Comparison of ENCODE assay signal across 28 cellular contexts in the genomic region with DNA sequence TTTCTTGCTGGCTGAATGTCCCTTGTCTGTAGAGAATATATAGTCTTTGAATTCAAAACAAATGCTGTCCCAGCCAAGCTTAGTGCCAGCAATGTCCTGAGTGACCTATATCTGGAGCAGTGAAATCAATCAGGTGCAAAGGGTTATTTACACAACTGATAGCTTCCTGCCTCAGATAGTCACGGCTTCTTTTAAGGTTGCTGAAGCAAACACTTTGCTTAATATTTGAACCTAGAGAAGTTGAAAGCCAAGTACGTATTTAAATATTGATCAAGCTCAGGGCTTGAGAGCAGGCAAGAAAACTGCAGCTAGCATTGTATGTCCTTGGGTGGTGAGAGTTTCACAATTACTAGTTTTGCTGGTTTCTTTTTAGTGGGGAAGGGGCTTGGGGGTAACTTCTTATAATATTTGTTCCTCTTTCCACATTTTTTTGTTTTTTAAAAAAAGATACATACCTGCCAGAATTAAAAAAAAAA. TPM values are rescaled to one million over a fixed set of nuclear protein-coding genes. Genes with fewer than 3 reads are reported as not detected.
DNase-seq lines count a peak whose midpoint lies in the region; FAIRE-seq and TF ChIP-seq lines count a peak whose summit lies in the region.
"Had no signal": no experiment of that assay in that cellular context is flagged by ENCODE, and none has a peak within 500 bp of the region (broad histone marks: within the 10 kb centered on the region; RNA-seq: fewer than 3 reads in every experiment).

No MANE protein-coding gene starts in this region.

- no peak overlapping the region for H3K4me3 ChIP-seq in small intestine (ENCODE audit: low read depth in 1 of 2, low read length in 2 of 2)
- H3K4me3 ChIP-seq: dorsolateral prefrontal cortex, SK-N-MC, smooth muscle cell, transverse colon had no signal

- no peaks in the 10 kb centered on the region for H3K36me3 ChIP-seq in small intestine (ENCODE audit: control insufficient read depth in 2 of 2, insufficient read depth in 2 of 2, low read length in 2 of 2)
- H3K36me3 ChIP-seq: transverse colon had no signal

- H3K27ac ChIP-seq in small intestine (ENCODE audit: low read depth in 1 of 2, low read length in 1 of 2), result no peak overlapping the region
- H3K27ac ChIP-seq: SK-N-MC, transverse colon had no signal

- H3K27me3 ChIP-seq in small intestine (ENCODE audit: control insufficient read depth in 2 of 2, insufficient read depth in 2 of 2, low read length in 2 of 2), result peaks cover 0 to 3% of the 10 kb centered on the region in 2 donors
- H3K27me3 ChIP-seq: BE2C, dorsolateral prefrontal cortex had no signal

- FAIRE-seq in islet of Langerhans (lab: Jason Lieb, UNC) (peak; percentile 98), small intestine (lab: Jason Lieb, UNC) (no peak)
- FAIRE-seq: astrocyte, GM19239 had no signal

- no peak for TF ChIP-seq CTCF in GM10248 (IDR thresholded peaks at IDR 0.05; ENCODE audit: control extremely low read depth, extremely low read depth, low read depth, missing control alignments)
- no peak for TF ChIP-seq CTCF in GM13977 (IDR thresholded peaks at IDR 0.05; ENCODE audit: extremely low read depth, insufficient read depth, missing control alignments)

- in situ Hi-C loops in GM13977 (cut with MboI; ENCODE audit: low pct_unique_long_range_greater_than_20kb, low sequenced_read_pairs, unreplicated experiment), result no loop called here

- POLR2A ChIA-PET in GM10248 (lab: Yijun Ruan, JAX), result no interaction called here

- H3K9me3 ChIP-seq in small intestine (ENCODE audit: control insufficient read depth, low read depth), result no peaks in the 10 kb centered on the region
- H3K9me3 ChIP-seq: BE2C, transverse colon had no signal

- CTCF ChIA-PET in GM10248 (lab: Yijun Ruan, JAX), result interaction anchor here (1.7 kb wide), 1 partner anchor 68 kb away, joined by 5 read pairs; no protein-coding TSS in a partner anchor

- peaks cover 0 to 5% of the 10 kb centered on the region in 2 donors for H3K4me1 ChIP-seq in small intestine (ENCODE audit: control insufficient read depth in 2 of 2, insufficient read depth in 1 of 2, low read depth in 1 of 2, low read length in 1 of 2)

- DNase-seq in NCI-H510A treated with DMSO at 0.1 percent for 48 hours (lab: John Stamatoyannopoulos, UW), result peak; percentile 15
- no peak for DNase-seq in NCI-H510A (lab: John Stamatoyannopoulos, UW)
- peak; percentile 0 for DNase-seq in NCI-H526 treated with DMSO at 0.1 percent for 48 hours (lab: John Stamatoyannopoulos, UW)
- peak; percentile 75 for DNase-seq in small intestine
- no peak for DNase-seq in NOMO-1 treated with dmso at 0.1 percent for 144 hours (lab: John Stamatoyannopoulos, UW; ENCODE audit: unreplicated experiment)
- DNase-seq in GM10248 (ENCODE audit: extremely low spot score), result no peak
- no peak for DNase-seq in GM13977 (ENCODE audit: low spot score)
- DNase-seq: activated CD4-positive, alpha-beta T cell treated with anti-CD3 and anti-CD28 coated beads, Interleukin-2, amount 10 ng/mL, durations not matched to agents 24 days and 14 days; activated gamma-delta T cell treated with Interleukin-2 at 50 U/mL for 16 hours; activated T-cell treated with anti-CD3 and anti-CD28 coated beads, Interleukin-2, amount 50 U/mL, for 4 hours; BE2C; CD8-positive, alpha-beta memory T cell; dorsolateral prefrontal cortex; H9; KBM-7; left ventricle myocardium superior; MM.1S; naive thymus-derived CD4-positive, alpha-beta T cell; NCI-H1436 treated with DMSO at 0.1 percent for 48 hours; NCI-H2171; retina; stimulated activated CD4-positive, alpha-beta T cell treated with anti-CD3 and anti-CD28 coated beads, Interleukin-1b, Interleukin-23, amount 100 ng/mL, for 48 hours; transverse colon had no signal

- 10 to 49% (median 25%) methylated on average over 2 of the region's 2 CpGs for WGBS in small intestine, 3 donors

RNA-seq across cellular contexts. Expression of a gene that starts 2.0 kb away (rescaled TPM):
- polyA plus RNA-seq in small intestine, result 1 to 10 TPM; 1.1 to 3.4 (median 2.0) TPM
- polyA plus RNA-seq: naive thymus-derived CD4-positive, alpha-beta T cell had no signal

RNA-seq across cellular contexts. Expression of a gene that starts 58.4 kb away (rescaled TPM):
- 1 to 10 TPM; 2.5 to 5.3 (median 3.8) TPM for polyA plus RNA-seq in small intestine

RNA-seq across cellular contexts. Expression of a gene that starts 58.5 kb away (rescaled TPM):
- polyA plus RNA-seq in small intestine, result 10 to 100 TPM in 2 of 3 donors, 1 to 10 TPM in 1; 9.2 to 13.0 (median 11.1) TPM

Comparison
In these comparisons a context has a peak if more than half of its experiments do, and no peak if none do; other contexts are left out.
1. DNase-seq: peak in NCI-H510A treated with DMSO at 0.1 percent for 48 hours (single experiment), NCI-H526 treated with DMSO at 0.1 percent for 48 hours (single experiment) and small intestine (single experiment); none in NCI-H510A (single experiment), NOMO-1 treated with dmso at 0.1 percent for 144 hours (single experiment), GM10248 (single experiment) and GM13977 (single experiment).